Comparison of ENCODE assay signal across 13 cellular contexts in the genomic region with DNA sequence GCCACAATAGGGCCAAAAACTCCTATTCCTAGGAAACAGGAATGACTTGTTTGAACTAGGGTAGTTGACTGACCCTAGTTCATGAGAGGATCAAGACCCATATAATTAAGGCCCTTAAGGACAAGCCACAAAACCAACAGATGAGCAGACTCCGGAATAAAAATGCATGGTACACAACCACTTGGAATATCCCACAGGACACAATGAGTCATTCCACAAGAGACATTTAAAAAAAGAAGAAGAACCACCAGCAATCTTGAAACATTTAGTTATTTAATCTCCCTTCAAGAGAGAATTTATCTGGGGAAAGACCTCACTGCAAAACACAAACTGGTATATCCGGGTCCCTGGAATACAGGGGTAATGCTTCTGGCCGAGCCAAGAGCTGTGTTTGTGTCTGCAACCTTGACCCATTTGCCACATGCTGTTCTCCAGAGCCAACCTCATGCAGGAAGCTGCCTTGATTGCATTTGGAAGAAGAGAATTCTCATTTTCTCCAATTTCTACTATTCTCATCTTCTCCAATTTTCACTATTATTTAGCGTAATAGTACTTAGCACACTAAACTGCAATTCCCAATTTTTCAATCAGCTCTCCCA.
DNase-seq lines count a peak whose midpoint lies in the region; ATAC-seq and TF ChIP-seq lines count a peak whose summit lies in the region.
"Had no signal": no experiment of that assay in that cellular context is flagged by ENCODE, and none has a peak within 500 bp of the region (broad histone marks: within the 10 kb centered on the region; RNA-seq: fewer than 3 reads in every experiment).

No MANE protein-coding gene starts in this region.

- H3K4me1 Mint-ChIP-seq in stimulated activated naive CD8-positive, alpha-beta T cell treated with anti-CD3 and anti-CD28 coated beads, Interleukin-15, Interleukin-2, amounts not matched to agents 100 ng/mL and 50 ng/mL, for 24 hours (ENCODE audit: low read depth) = peaks cover 72% of the 10 kb centered on the region
- peaks cover 58% of the 10 kb centered on the region for H3K4me1 Mint-ChIP-seq in osteocyte (ENCODE audit: unreplicated experiment)

- DNase-seq in stimulated activated naive CD8-positive, alpha-beta T cell treated with anti-CD3 and anti-CD28 coated beads, Interleukin-15, Interleukin-2, amounts not matched to agents 100 U/mL and 50 U/mL, for 24 hours = no peak
- DNase-seq in fibroblast of gingiva (ENCODE audit: low read depth) = peak; percentile 68
- DNase-seq in osteocyte (ENCODE audit: extremely low spot score, unreplicated experiment) = no peak
- DNase-seq in NCI-H526 (lab: John Stamatoyannopoulos, UW) = no peak
- DNase-seq in pons (ENCODE audit: low spot score) = no peak
- DNase-seq: activated CD4-positive, alpha-beta T cell treated with anti-CD3 and anti-CD28 coated beads for 4 hours; DMS53; NCI-H1417 had no signal

- no peak for TF ChIP-seq CTCF in osteocyte (IDR thresholded peaks at IDR 0.05)

- ATAC-seq in stimulated activated naive CD8-positive, alpha-beta T cell treated with anti-CD3 and anti-CD28 coated beads, Interleukin-15, Interleukin-2, amounts not matched to agents 100 U/mL and 50 U/mL, for 24 hours = no peak
- ATAC-seq in HG03442 (IDR thresholded peaks at IDR 0.05; ENCODE audit: unreplicated experiment) (no peak), HG02798 (IDR thresholded peaks at IDR 0.05; ENCODE audit: poor library complexity, unreplicated experiment) (no peak)
- ATAC-seq: SK-N-SH treated with all-trans-retinoic acid at 6 μM for 48 hours had no signal

- H3K4me3 Mint-ChIP-seq in stimulated activated naive CD8-positive, alpha-beta T cell treated with anti-CD3 and anti-CD28 coated beads, Interleukin-15, Interleukin-2, amounts not matched to agents 100 ng/mL and 50 ng/mL, for 24 hours = no peak overlapping the region
- H3K4me3 Mint-ChIP-seq in osteocyte (ENCODE audit: unreplicated experiment) = no peak overlapping the region
- H3K4me3 Mint-ChIP-seq: type B pancreatic cell had no signal

- H3K9me3 Mint-ChIP-seq in stimulated activated naive CD8-positive, alpha-beta T cell treated with anti-CD3 and anti-CD28 coated beads, Interleukin-15, Interleukin-2, amounts not matched to agents 100 ng/mL and 50 ng/mL, for 24 hours = peaks cover 17% of the 10 kb centered on the region
- H3K9me3 Mint-ChIP-seq in osteocyte (ENCODE audit: unreplicated experiment) = peaks cover 12% of the 10 kb centered on the region

- peaks cover 33% of the 10 kb centered on the region for H3K36me3 Mint-ChIP-seq in stimulated activated naive CD8-positive, alpha-beta T cell treated with anti-CD3 and anti-CD28 coated beads, Interleukin-15, Interleukin-2, amounts not matched to agents 100 ng/mL and 50 ng/mL, for 24 hours (ENCODE audit: low read depth)
- H3K36me3 Mint-ChIP-seq in osteocyte (ENCODE audit: unreplicated experiment) = peaks cover 21% of the 10 kb centered on the region

- no peaks in the 10 kb centered on the region for H3K27me3 Mint-ChIP-seq in stimulated activated naive CD8-positive, alpha-beta T cell treated with anti-CD3 and anti-CD28 coated beads, Interleukin-15, Interleukin-2, amounts not matched to agents 100 ng/mL and 50 ng/mL, for 24 hours
- H3K27me3 Mint-ChIP-seq in osteocyte (ENCODE audit: unreplicated experiment) = no peaks in the 10 kb centered on the region
- H3K27me3 Mint-ChIP-seq: type B pancreatic cell had no signal

- peak overlapping the region; percentile 38 for H3K27ac Mint-ChIP-seq in stimulated activated naive CD8-positive, alpha-beta T cell treated with anti-CD3 and anti-CD28 coated beads, Interleukin-15, Interleukin-2, amounts not matched to agents 100 ng/mL and 50 ng/mL, for 24 hours
- peak overlapping the region; percentile 83 for H3K27ac Mint-ChIP-seq in osteocyte (ENCODE audit: unreplicated experiment)
- H3K27ac Mint-ChIP-seq: type B pancreatic cell had no signal
